In genomic region chr17:7448461-7448860, GRCh38 we compare ENCODE assay signal across 23 cellular contexts. TPM values are rescaled to one million over a fixed set of nuclear protein-coding genes. Genes with fewer than 3 reads are reported as not detected.
DNase-seq lines count a peak whose midpoint lies in the region; ATAC-seq, FAIRE-seq and TF ChIP-seq lines count a peak whose summit lies in the region.
"Had no signal": no experiment of that assay in that cellular context is flagged by ENCODE, and none has a peak within 500 bp of the region (broad histone marks: within the 10 kb centered on the region; RNA-seq: fewer than 3 reads in every experiment).

No MANE protein-coding gene starts in this region.

- H3K27ac Mint-ChIP-seq in nephron, result peak overlapping the region in 2 of 3 experiments; percentile 48 to 49
- H3K27ac Mint-ChIP-seq in stimulated activated naive B cell treated with anti-CD40 and anti-IgM and Interleukin-4, amounts not matched to agents 10 μg/mL and 1 μg/mL and 100 μg/mL, for 72 hours, result peak overlapping the region; percentile 4
- H3K27ac Mint-ChIP-seq: B cell; CD8-positive, alpha-beta T cell; HFFc6 had no signal

- no peaks in the 10 kb centered on the region for H3K36me3 ChIP-seq in uterus
- H3K36me3 ChIP-seq: BLaER1 treated with 17β-estradiol and CSF1 and Interleukin-3, amounts not matched to agents 10 nM and 100 nM had no signal

- H3K9me3 ChIP-seq in uterus, result no peaks in the 10 kb centered on the region
- H3K9me3 ChIP-seq: BLaER1 treated with 17β-estradiol and CSF1 and Interleukin-3, amounts not matched to agents 10 nM and 100 nM had no signal

- no peak overlapping the region for H3K4me3 ChIP-seq in uterus
- H3K4me3 ChIP-seq: BLaER1 treated with 17β-estradiol and CSF1 and Interleukin-3, amounts not matched to agents 10 nM and 100 nM; GM12878 had no signal

- H3K4me1 Mint-ChIP-seq in nephron, result peaks cover 38% of the 10 kb centered on the region
- peaks cover 14% of the 10 kb centered on the region in 2 donors for H3K4me1 Mint-ChIP-seq in stimulated activated naive B cell treated with anti-CD40 and anti-IgM and Interleukin-4, amounts not matched to agents 10 μg/mL and 1 μg/mL and 100 μg/mL, for 72 hours

- no peak for TF ChIP-seq POLR2A in uterus (IDR thresholded peaks at IDR 0.05)

- TF ChIP-seq CTCF in D721Med (IDR thresholded peaks at IDR 0.05; ENCODE audit: insufficient read depth, missing control alignments), result no peak
- no peak for TF ChIP-seq CTCF in nephron (IDR thresholded peaks at IDR 0.05; ENCODE audit: unreplicated experiment in 3 of 3)
- TF ChIP-seq CTCF in uterus (IDR thresholded peaks at IDR 0.05), result no peak

- H3K9me3 Mint-ChIP-seq in nephron, result no peaks in the 10 kb centered on the region
- H3K9me3 Mint-ChIP-seq in stimulated activated naive B cell treated with anti-CD40 and anti-IgM and Interleukin-4, amounts not matched to agents 10 μg/mL and 1 μg/mL and 100 μg/mL, for 72 hours, result no peaks in the 10 kb centered on the region
- H3K9me3 Mint-ChIP-seq: CD8-positive, alpha-beta T cell; HFFc6 had no signal

- H3K36me3 Mint-ChIP-seq in nephron (ENCODE audit: low read depth), result peaks cover 9% of the 10 kb centered on the region
- H3K36me3 Mint-ChIP-seq in stimulated activated naive B cell treated with anti-CD40 and anti-IgM and Interleukin-4, amounts not matched to agents 10 μg/mL and 1 μg/mL and 100 μg/mL, for 72 hours, result peaks cover 0 to 4% of the 10 kb centered on the region in 2 donors

- peak overlapping the region in 2 of 3 experiments; percentile 50 to 82 for H3K4me3 Mint-ChIP-seq in nephron
- no peak overlapping the region for H3K4me3 Mint-ChIP-seq in stimulated activated naive B cell treated with anti-CD40 and anti-IgM and Interleukin-4, amounts not matched to agents 10 μg/mL and 1 μg/mL and 100 μg/mL, for 72 hours
- H3K4me3 Mint-ChIP-seq: B cell; CD8-positive, alpha-beta T cell; HFFc6 had no signal

- peak; percentile 96 for DNase-seq in D721Med (ENCODE audit: insufficient read length, low spot score)
- DNase-seq in NCI-H82 treated with DMSO at 0.1 percent for 48 hours (lab: John Stamatoyannopoulos, UW; ENCODE audit: unreplicated experiment), result peak; percentile 22
- no peak for DNase-seq in stimulated activated naive B cell treated with anti-CD40 and anti-IgM and Interleukin-4, amounts not matched to agents 10 μg/mL and 1 μg/mL and 100 μg/mL, for 72 hours
- DNase-seq in NCI-H2029 (lab: John Stamatoyannopoulos, UW), result no peak
- no peak for DNase-seq in uterus
- DNase-seq: Calu3; CD8-positive, alpha-beta T cell; DMS 273 treated with DMSO at 0.1 percent for 48 hours; DMS53; DND-41; EL; GOT3; H7; HFFc6 had no signal

- H3K4me1 ChIP-seq in uterus, result peaks cover 0 to 13% of the 10 kb centered on the region in 2 donors

- peak; percentile 71 for FAIRE-seq in D721Med (lab: Jason Lieb, UNC)
- FAIRE-seq: GM12878 had no signal

- H3K27me3 ChIP-seq in uterus, result peaks cover 0 to 5% of the 10 kb centered on the region in 2 donors

- H3K27ac ChIP-seq in uterus, result no peak overlapping the region
- H3K27ac ChIP-seq: BLaER1 treated with 17β-estradiol and CSF1 and Interleukin-3, amounts not matched to agents 10 nM and 100 nM; HL-60 had no signal

- intact Hi-C loops in uterus (cut with DNase I; ENCODE audit: low total_unique reads), result no loop called here

- no peak for ATAC-seq in stimulated activated naive B cell treated with anti-CD40 and anti-IgM and Interleukin-4, amounts not matched to agents 10 μg/mL and 1 μg/mL and 100 μg/mL, for 72 hours (replicated peaks)
- ATAC-seq: CD8-positive, alpha-beta T cell; GM12878; HCT116 had no signal

- peaks cover 4% of the 10 kb centered on the region for H3K27me3 Mint-ChIP-seq in nephron (ENCODE audit: low read depth)
- peaks cover 35 to 57% of the 10 kb centered on the region in 2 donors for H3K27me3 Mint-ChIP-seq in stimulated activated naive B cell treated with anti-CD40 and anti-IgM and Interleukin-4, amounts not matched to agents 10 μg/mL and 1 μg/mL and 100 μg/mL, for 72 hours

RNA-seq across cellular contexts. Expression of gene CHRNB1, which starts 3.6 kb away (rescaled TPM):
- 10 to 100 TPM in 2 of 4 donors, 1 to 10 TPM in 2; 3.2 to 16.9 (median 10.9) TPM for total RNA-seq in uterus

RNA-seq across cellular contexts. Expression of gene FGF11, which starts 9.1 kb away (rescaled TPM):
- 10 to 100 TPM in 1 of 4 donors, 1 to 10 TPM in 2, not detected in 1; 2.8 to 17.9 (median 6.2) TPM for total RNA-seq in uterus
- total RNA-seq: A172 had no signal

RNA-seq across cellular contexts. Expression of gene TMEM102, which starts 13.2 kb away (rescaled TPM):
- 1 to 10 TPM in 2 of 4 donors, under 1 TPM in 1, not detected in 1; 0.29 to 2.8 (median 2.0) TPM for total RNA-seq in uterus

RNA-seq across cellular contexts. Expression of gene SPEM3, which starts 19.8 kb away (rescaled TPM):
- not detected for total RNA-seq in uterus
- total RNA-seq: A172; B cell; Calu3; CD8-positive, alpha-beta T cell; G401; GM12878; H7; HFFc6; HT1080 had no signal

RNA-seq across cellular contexts. Expression of gene SPEM2, which starts 23.0 kb away (rescaled TPM):
- total RNA-seq in uterus, result not detected
- total RNA-seq: A172; B cell; Calu3; CD8-positive, alpha-beta T cell; G401; GM12878; H7; HFFc6; HT1080 had no signal

Comparison
In these comparisons a context has a peak if more than half of its experiments do, and no peak if none do; other contexts are left out.
1. DNase-seq: peak in D721Med (single experiment) and NCI-H82 treated with DMSO at 0.1 percent for 48 hours (single experiment); none in stimulated activated naive B cell treated with anti-CD40 and anti-IgM and Interleukin-4, amounts not matched to agents 10 μg/mL and 1 μg/mL and 100 μg/mL, for 72 hours (single experiment), NCI-H2029 (single experiment) and uterus (0 of 2).
2. H3K4me3 Mint-ChIP-seq: peak in nephron (2 of 3); none in stimulated activated naive B cell treated with anti-CD40 and anti-IgM and Interleukin-4, amounts not matched to agents 10 μg/mL and 1 μg/mL and 100 μg/mL, for 72 hours (0 of 2).